Comparison of ENCODE assay signal across 8 cellular contexts in the genomic region with DNA sequence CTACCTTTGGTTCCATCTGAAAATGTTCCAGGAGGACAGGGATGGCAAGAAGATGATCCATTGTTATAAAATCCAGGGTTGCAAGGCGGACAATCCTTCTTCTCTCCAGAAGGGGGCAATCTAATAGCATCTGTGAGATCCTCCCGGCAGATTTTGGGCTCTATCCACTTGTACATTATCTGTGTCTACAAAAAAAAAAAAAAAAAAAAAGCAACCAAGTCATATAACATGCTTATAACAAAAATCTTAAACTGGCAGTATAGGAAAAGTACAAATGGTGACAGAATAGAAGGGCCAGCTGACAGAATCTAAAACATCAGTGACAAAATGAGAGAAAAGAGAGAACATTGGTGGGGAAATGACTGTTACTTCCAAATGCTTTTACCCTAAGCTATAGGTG.
DNase-seq lines count a peak whose midpoint lies in the region; ATAC-seq and TF ChIP-seq lines count a peak whose summit lies in the region.

No MANE protein-coding gene starts in this region.

- no peak overlapping the region for H3K4me3 ChIP-seq in parathyroid adenoma (ENCODE audit: low read depth, low read length)

- H3K9me3 ChIP-seq in parathyroid adenoma (ENCODE audit: control insufficient read depth, low read length): no peaks in the 10 kb centered on the region

- H3K4me1 ChIP-seq in parathyroid adenoma: no peaks in the 10 kb centered on the region

- no peak overlapping the region for H3K4me2 ChIP-seq in parathyroid adenoma (ENCODE audit: low read length)

- TF ChIP-seq CTCF in natural killer cell (IDR thresholded peaks at IDR 0.05) (peak; percentile 69), parathyroid adenoma (IDR thresholded peaks at IDR 0.05) (peak; percentile 60)

- peak in 2 of 3 donors; percentile 59 to 65 for ATAC-seq in natural killer cell
- ATAC-seq in natural killer cell treated with Interleukin-12 subunit alpha and Interleukin-12 subunit beta and Interleukin-15 and Interleukin-18, amount 100 ng/mL, for 72 hours: no peak
- peak; percentile 69 for ATAC-seq in GM21786 (IDR thresholded peaks at IDR 0.05; ENCODE audit: unreplicated experiment)
- ATAC-seq in esophagus mucosa: peak; percentile 55
- ATAC-seq in GM19455 (IDR thresholded peaks at IDR 0.05; ENCODE audit: unreplicated experiment): no peak

- no peaks in the 10 kb centered on the region for H3K36me3 Mint-ChIP-seq in natural killer cell
- H3K36me3 Mint-ChIP-seq in natural killer cell treated with Interleukin-12 subunit alpha and Interleukin-12 subunit beta and Interleukin-15 and Interleukin-18, amount 100 ng/mL, for 72 hours: no peaks in the 10 kb centered on the region

- no peaks in the 10 kb centered on the region for H3K9me3 Mint-ChIP-seq in natural killer cell
- no peaks in the 10 kb centered on the region for H3K9me3 Mint-ChIP-seq in natural killer cell treated with Interleukin-12 subunit alpha and Interleukin-12 subunit beta and Interleukin-15 and Interleukin-18, amount 100 ng/mL, for 72 hours

- no peak overlapping the region for H3K9ac ChIP-seq in parathyroid adenoma

- no peak overlapping the region for H3K27ac Mint-ChIP-seq in natural killer cell
- H3K27ac Mint-ChIP-seq in natural killer cell treated with Interleukin-12 subunit alpha and Interleukin-12 subunit beta and Interleukin-15 and Interleukin-18, amount 100 ng/mL, for 72 hours: no peak overlapping the region

- H3K79me2 ChIP-seq in parathyroid adenoma: no peaks in the 10 kb centered on the region

- no peak overlapping the region for H3K27ac ChIP-seq in parathyroid adenoma

- no peak overlapping the region for H3K4me3 Mint-ChIP-seq in natural killer cell
- H3K4me3 Mint-ChIP-seq in natural killer cell treated with Interleukin-12 subunit alpha and Interleukin-12 subunit beta and Interleukin-15 and Interleukin-18, amount 100 ng/mL, for 72 hours: no peak overlapping the region

- no peaks in the 10 kb centered on the region for H3K4me1 Mint-ChIP-seq in natural killer cell
- no peaks in the 10 kb centered on the region for H3K4me1 Mint-ChIP-seq in natural killer cell treated with Interleukin-12 subunit alpha and Interleukin-12 subunit beta and Interleukin-15 and Interleukin-18, amount 100 ng/mL, for 72 hours (ENCODE audit: low read depth in 2 of 2)

- no peaks in the 10 kb centered on the region for H3K27me3 ChIP-seq in parathyroid adenoma (ENCODE audit: control insufficient read depth, insufficient read depth, low read length)

- H3K27me3 Mint-ChIP-seq in natural killer cell (ENCODE audit: low read depth in 2 of 2): peaks cover 0 to 15% of the 10 kb centered on the region in 2 donors
- peaks cover 11 to 20% of the 10 kb centered on the region in 2 donors for H3K27me3 Mint-ChIP-seq in natural killer cell treated with Interleukin-12 subunit alpha and Interleukin-12 subunit beta and Interleukin-15 and Interleukin-18, amount 100 ng/mL, for 72 hours

- no peak overlapping the region for H2AFZ ChIP-seq in parathyroid adenoma

- H3K36me3 ChIP-seq in parathyroid adenoma (ENCODE audit: control insufficient read depth, insufficient read depth, low read length): no peaks in the 10 kb centered on the region

- intact Hi-C loops in natural killer cell (cut with micrococcal nuclease): loop anchor here (1.0 to 2.0 kb wide), 2 partner anchors 222 to 311 kb away; no protein-coding TSS in a partner anchor

- no peak for DNase-seq in natural killer cell
- no peak for DNase-seq in natural killer cell treated with Interleukin-12 subunit alpha and Interleukin-12 subunit beta and Interleukin-15 and Interleukin-18, amount 100 ng/mL, for 72 hours (ENCODE audit: low spot score)
- DNase-seq in NCI-H1048 (lab: John Stamatoyannopoulos, UW): peak; percentile 23
- DNase-seq in SKM-1 treated with dmso at 0.1 percent for 144 hours (lab: John Stamatoyannopoulos, UW; ENCODE audit: unreplicated experiment): peak; percentile 51

Comparison
In these comparisons a context has a peak if more than half of its experiments do, and no peak if none do; other contexts are left out.
1. ATAC-seq: peak in natural killer cell (2 of 3), GM21786 (single experiment) and esophagus mucosa (single experiment); none in natural killer cell treated with Interleukin-12 subunit alpha and Interleukin-12 subunit beta and Interleukin-15 and Interleukin-18, amount 100 ng/mL, for 72 hours (0 of 2) and GM19455 (single experiment).
2. DNase-seq: peak in NCI-H1048 (single experiment) and SKM-1 treated with dmso at 0.1 percent for 144 hours (single experiment); none in natural killer cell (single experiment) and natural killer cell treated with Interleukin-12 subunit alpha and Interleukin-12 subunit beta and Interleukin-15 and Interleukin-18, amount 100 ng/mL, for 72 hours (single experiment).